ENCODE assay signal across 24 cellular contexts in genomic region chr2:216970369-216970915, GRCh38.
"Had no signal": no experiment of that assay in that cellular context is flagged by ENCODE, and none has a peak within 500 bp of the region (broad histone marks: within the 10 kb centered on the region; RNA-seq: fewer than 3 reads in every experiment).

No MANE protein-coding gene starts in this region.

- H3K36me3 ChIP-seq: left lung, lower lobe of right lung, pancreas, prostate gland, sigmoid colon, transverse colon had no signal

- FAIRE-seq: colon, endothelial cell of umbilical vein, islet of Langerhans, pancreas had no signal

- H3K4me3 ChIP-seq: left lung, lower lobe of right lung, pancreas, prostate gland, sigmoid colon, skin epidermis, testis, transverse colon had no signal

- DNase-seq: erythroblast; foreskin keratinocyte; head of caudate nucleus; hippocampal formation; kidney glomerular epithelial cell; left lung; lower lobe of right lung; mesenchymal stem cell; midbrain; naive B cell; occipital lobe; pancreas; sigmoid colon; stimulated activated CD4-positive, alpha-beta T cell treated with anti-CD3 and anti-CD28 coated beads, Interleukin-2, amount 100 ng/mL, for 24 hours; stimulated activated CD4-positive, alpha-beta T cell treated with anti-CD3 and anti-CD28 coated beads, Interleukin-4, amount 100 ng/mL, for 4 hours; stimulated activated naive B cell treated with anti-CD40 and anti-IgM and Interleukin-4, amounts not matched to agents 10 μg/mL and 1 μg/mL and 100 μg/mL, for 72 hours; stimulated activated naive CD8-positive, alpha-beta T cell treated with anti-CD3 and anti-CD28 coated beads, Interleukin-15, amount 100 ng/mL, for 72 hours; testis; transverse colon had no signal

- ATAC-seq: foreskin keratinocyte; left lung; lower lobe of right lung; pancreas; stimulated activated naive B cell treated with anti-CD40 and anti-IgM and Interleukin-4, amounts not matched to agents 10 μg/mL and 1 μg/mL and 100 μg/mL, for 72 hours; stimulated activated naive CD8-positive, alpha-beta T cell treated with anti-CD3 and anti-CD28 coated beads, Interleukin-15, amount 100 ng/mL, for 72 hours had no signal

- H3K9me3 ChIP-seq: left lung, lower lobe of right lung, pancreas, prostate gland, sigmoid colon, testis, transverse colon had no signal

- H3K27me3 ChIP-seq: left lung, pancreas, sigmoid colon, testis, transverse colon had no signal

- H3K4me1 ChIP-seq: foreskin keratinocyte, pancreas, prostate gland, testis had no signal

- H3K27ac ChIP-seq: foreskin keratinocyte, left lung, lower lobe of right lung, pancreas, prostate gland, sigmoid colon, skin epidermis, testis, transverse colon had no signal
